In the genomic region with DNA sequence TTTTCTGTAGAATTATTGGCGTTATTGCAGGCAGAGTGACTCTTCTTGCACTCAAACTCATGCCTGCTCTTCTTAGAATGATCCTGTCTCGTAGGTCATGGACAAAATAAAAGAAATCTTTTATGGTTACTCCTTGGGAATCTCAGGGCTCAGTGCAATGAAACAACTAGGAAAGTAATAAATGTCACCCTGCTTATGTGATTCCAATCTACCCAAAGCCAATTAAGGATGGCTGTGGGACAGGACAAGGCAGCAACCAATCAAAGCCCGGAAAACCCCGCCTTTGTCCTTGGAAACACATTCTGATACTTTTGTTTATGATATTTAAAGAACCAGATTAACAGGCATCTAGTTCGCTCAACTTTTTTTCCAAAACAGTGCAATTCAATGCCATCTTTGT, we compare ENCODE assay signal across 22 cellular contexts. TPM values are rescaled to one million over a fixed set of nuclear protein-coding genes. Genes with fewer than 3 reads are reported as not detected.
DNase-seq lines count a peak whose midpoint lies in the region; ATAC-seq and TF ChIP-seq lines count a peak whose summit lies in the region.
"Had no signal": no experiment of that assay in that cellular context is flagged by ENCODE, and none has a peak within 500 bp of the region (broad histone marks: within the 10 kb centered on the region; RNA-seq: fewer than 3 reads in every experiment).

No MANE protein-coding gene starts in this region.

- 26% methylated on average over 5 of the region's 5 CpGs for WGBS in liver
- 25 to 79% methylated on average over 5 of the region's 5 CpGs for WGBS in sigmoid colon, 2 donors

- intact Hi-C loops in sigmoid colon (cut with DNase I), result loop anchor here (10.0 kb wide), 1 partner anchor 276 kb away; the partner anchor contains the start of gene COBLL1

- peak overlapping the region; percentile 49 to 98 for H3K9ac ChIP-seq in liver (ENCODE audit: low read depth in 1 of 2, low read length in 2 of 2)
- H3K9ac ChIP-seq: BLaER1 had no signal

- TF ChIP-seq EP300 in sigmoid colon (IDR thresholded peaks at IDR 0.05), result no peak

- H3K27ac ChIP-seq in liver (ENCODE audit: low read depth in 1 of 2, low read length in 2 of 2) (peak overlapping the region; percentile 57 to 76), sigmoid colon (peak overlapping the region in 3 of 4 donors; percentile 48 to 70 (median 50))
- H3K27ac ChIP-seq: BLaER1, Peyer's patch, SJCRH30 had no signal

- H3K9me3 ChIP-seq in liver (ENCODE audit: control insufficient read depth in 4 of 4, low read length in 3 of 4), result no peaks in the 10 kb centered on the region
- no peaks in the 10 kb centered on the region for H3K9me3 ChIP-seq in sigmoid colon
- H3K9me3 ChIP-seq in MG63, result no peaks in the 10 kb centered on the region
- H3K9me3 ChIP-seq: BLaER1, Peyer's patch, SJCRH30 had no signal

- peak overlapping the region; percentile 66 to 88 (median 79) for H3K4me3 ChIP-seq in liver (ENCODE audit: low read depth in 1 of 3, low read length in 3 of 3)
- H3K4me3 ChIP-seq in sigmoid colon, result peak overlapping the region; percentile 3 to 37 (median 28)
- no peak overlapping the region for H3K4me3 ChIP-seq in MG63
- H3K4me3 ChIP-seq: BLaER1, Peyer's patch, SJCRH30 had no signal

- no peak for TF ChIP-seq POLR2A in sigmoid colon (IDR thresholded peaks at IDR 0.05)

- no peaks in the 10 kb centered on the region for H3K36me3 ChIP-seq in liver (ENCODE audit: control insufficient read depth in 4 of 4, insufficient read depth in 3 of 4, low read depth in 1 of 4, low read length in 3 of 4)
- no peaks in the 10 kb centered on the region for H3K36me3 ChIP-seq in sigmoid colon
- no peaks in the 10 kb centered on the region for H3K36me3 ChIP-seq in MG63
- H3K36me3 ChIP-seq: BLaER1, Peyer's patch, SJCRH30 had no signal

- no peak for TF ChIP-seq CTCF in liver (IDR thresholded peaks at IDR 0.05; ENCODE audit: low read depth, low read length, missing input control)
- no peak for TF ChIP-seq CTCF in sigmoid colon (IDR thresholded peaks at IDR 0.05)

- H3K27me3 ChIP-seq in liver (ENCODE audit: control insufficient read depth in 4 of 4, insufficient read depth in 4 of 4, low read length in 3 of 4), result no peaks in the 10 kb centered on the region
- H3K27me3 ChIP-seq in sigmoid colon, result no peaks in the 10 kb centered on the region
- no peaks in the 10 kb centered on the region for H3K27me3 ChIP-seq in MG63
- H3K27me3 ChIP-seq: BLaER1, Peyer's patch, SJCRH30 had no signal

- peak; percentile 71 for DNase-seq in DMS 273 (lab: John Stamatoyannopoulos, UW; ENCODE audit: unreplicated experiment)
- peak; percentile 90 for DNase-seq in NCI-H82 treated with DMSO at 0.1 percent for 48 hours (lab: John Stamatoyannopoulos, UW; ENCODE audit: unreplicated experiment)
- DNase-seq in sigmoid colon, result no peak
- no peak for DNase-seq in glomerular visceral epithelial cell (ENCODE audit: extremely low spot score)
- DNase-seq in MG63, result no peak
- DNase-seq: ACHN; CD4-positive, alpha-beta T cell; COR-L47; DMS153; Kasumi-1; MM.1S; NCI-H1092; NCI-H1436; NCI-H187 treated with DMSO at 0.1 percent for 48 hours; NCI-H510A; Peyer's patch had no signal

- H3K4me1 ChIP-seq in liver (ENCODE audit: control insufficient read depth in 4 of 4, insufficient read depth in 4 of 4, low read length in 3 of 4) (peaks cover 0 to 38% (median 20%) of the 10 kb centered on the region in 4 donors), sigmoid colon (no peaks in the 10 kb centered on the region)
- H3K4me1 ChIP-seq: BLaER1, Peyer's patch, SJCRH30 had no signal

- TF ChIP-seq RAD21 in liver (IDR thresholded peaks at IDR 0.05), result no peak

- ATAC-seq in GM21447 (IDR thresholded peaks at IDR 0.05; ENCODE audit: unreplicated experiment) (no peak), GM18907 (IDR thresholded peaks at IDR 0.05; ENCODE audit: unreplicated experiment) (no peak)

TF ChIP-seq in liver, 16 proteins besides CTCF, POLR2A, EP300 and RAD21:
- peak in 1 of 2 donors; percentile 12 for TF ChIP-seq RXRA (IDR thresholded peaks at IDR 0.05)
- peak; percentile 60 for TF ChIP-seq TAF1 (conservative IDR thresholded peaks at IDR 0.05)
- no peak for TF ChIP-seq ZBTB33 (IDR thresholded peaks at IDR 0.05)
- TF ChIP-seq SP1 (IDR thresholded peaks at IDR 0.05), result no peak
- TF ChIP-seq YY1 (IDR thresholded peaks at IDR 0.05), result peak; percentile 62
- peak in 1 of 2 donors; percentile 13 for TF ChIP-seq HNF4A (conservative IDR thresholded peaks at IDR 0.05)
- no peak for TF ChIP-seq FOXA1 (IDR thresholded peaks at IDR 0.05)

RNA-seq across cellular contexts. Expression of gene GRB14, which starts 53.0 kb away (rescaled TPM):
- total RNA-seq in liver (10 to 100 TPM in 1 of 2 donors, 1 to 10 TPM in 1; 1.0 to 51.0 TPM), sigmoid colon (10 to 100 TPM; 12.5 to 19.8 (median 15.3) TPM)
- polyA plus RNA-seq in liver (100 to 1,000 TPM in 1 of 2 donors, 10 to 100 TPM in 1; 15.0 to 119 TPM), sigmoid colon (1 to 10 TPM in 1 of 3 donors, under 1 TPM in 2; 0.46 to 2.4 (median 0.79) TPM)
- 1.1 and 1.4 TPM in 2 replicates for total RNA-seq in MG63 (2014; rRNA removed; shearing (Covaris generic); ENCODE audit: low replicate concordance)
- total RNA-seq: CD4-positive, alpha-beta T cell; OCI-LY7; SJCRH30 had no signal

Comparison
In these comparisons a context has a peak if more than half of its experiments do, and no peak if none do; other contexts are left out.
1. DNase-seq: peak in DMS 273 (single experiment) and NCI-H82 treated with DMSO at 0.1 percent for 48 hours (single experiment); none in sigmoid colon (single experiment), glomerular visceral epithelial cell (single experiment) and MG63 (single experiment).